ENCODE assay signal across 8 cellular contexts in the genomic region with DNA sequence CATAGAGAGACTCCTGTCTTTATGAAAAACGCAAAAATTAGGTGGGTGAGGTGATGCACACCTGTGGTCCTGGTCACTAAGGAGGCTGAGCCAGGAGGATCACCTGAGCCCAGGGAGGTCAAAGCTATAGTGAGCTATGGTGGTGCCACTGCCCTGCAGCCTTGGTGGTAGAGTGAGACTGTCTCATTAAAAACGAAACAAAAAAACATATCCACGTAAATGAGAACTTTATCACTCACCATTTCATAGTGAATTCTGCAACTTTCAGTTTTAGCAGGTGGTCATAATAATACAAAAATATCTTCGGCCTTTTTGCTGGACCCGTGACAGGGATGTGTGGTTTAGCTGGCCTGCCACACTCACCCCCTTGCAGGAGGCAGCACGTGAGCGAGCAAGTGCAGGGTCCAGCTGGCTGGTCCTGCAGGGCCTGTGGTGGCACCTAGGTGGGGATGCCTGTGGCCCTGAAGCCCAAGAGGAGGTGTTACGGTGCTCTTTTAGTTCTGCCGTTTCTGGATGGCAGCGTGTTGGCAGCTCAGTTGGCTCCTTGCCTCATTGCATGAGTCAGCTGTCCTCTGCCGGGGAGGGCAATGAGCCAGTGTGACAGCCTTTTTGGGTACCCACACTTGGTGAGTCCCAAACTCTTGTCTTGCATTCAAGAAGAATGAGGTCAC.
DNase-seq lines count a peak whose midpoint lies in the region; ATAC-seq and TF ChIP-seq lines count a peak whose summit lies in the region.

No MANE protein-coding gene starts in this region.

- H3K27ac ChIP-seq in MM.1S (ENCODE audit: low read length) (peak overlapping the region; percentile 63; the same call in 1 of the 2 replicates), sigmoid colon (peak overlapping the region in 2 of 4 donors; percentile 46 to 56)

- H3K9me3 ChIP-seq in MM.1S (replicated peaks; ENCODE audit: insufficient read depth, low read length), result no peaks in the 10 kb centered on the region
- no peaks in the 10 kb centered on the region for H3K9me3 ChIP-seq in sigmoid colon

- no peaks in the 10 kb centered on the region for H3K79me2 ChIP-seq in MM.1S (ENCODE audit: low read length)

- H3K4me3 ChIP-seq in MM.1S (ENCODE audit: low read length), result peak overlapping the region; percentile 54; the same call in 1 of the 2 replicates
- no peak overlapping the region for H3K4me3 ChIP-seq in sigmoid colon

- no peaks in the 10 kb centered on the region for H3K4me1 Mint-ChIP-seq in chondrocyte (ENCODE audit: low read depth)

- H3K9me2 ChIP-seq in MM.1S (replicated peaks; ENCODE audit: insufficient read depth, low read length), result no peaks in the 10 kb centered on the region

- intact Hi-C loops in sigmoid colon (cut with DNase I), result loop anchor here (10.0 kb wide), 1 partner anchor 148 kb away; no protein-coding TSS in a partner anchor

- no peaks in the 10 kb centered on the region for H3K36me3 Mint-ChIP-seq in chondrocyte (ENCODE audit: low read depth)

- DNase-seq in MM.1S (peak; percentile 51), sigmoid colon (peak; percentile 87), chondrocyte (ENCODE audit: low spot score) (no peak), NOMO-1 treated with DMSO at 0.1 percent for 48 hours (lab: John Stamatoyannopoulos, UW; ENCODE audit: unreplicated experiment) (no peak), NCI-H187 (lab: John Stamatoyannopoulos, UW) (no peak), SKM-1 treated with dmso at 0.1 percent for 144 hours (lab: John Stamatoyannopoulos, UW; ENCODE audit: unreplicated experiment) (no peak)

- H2AFZ ChIP-seq in MM.1S (ENCODE audit: low read length), result peak overlapping the region; percentile 69

- TF ChIP-seq CTCF in MM.1S (IDR thresholded peaks at IDR 0.05; ENCODE audit: low read length) (peak; percentile 12; the same call in 1 of the 2 replicates), sigmoid colon (IDR thresholded peaks at IDR 0.05) (no peak), chondrocyte (IDR thresholded peaks at IDR 0.05) (no peak)

- no peaks in the 10 kb centered on the region for H3K36me3 ChIP-seq in MM.1S (replicated peaks; ENCODE audit: insufficient read depth, low read length)
- H3K36me3 ChIP-seq in sigmoid colon, result no peaks in the 10 kb centered on the region

- H3F3A ChIP-seq in MM.1S (ENCODE audit: insufficient read depth, low read length), result 0 out of 2 replicates have a peak, but pooled peaks cover 5% of the 10 kb centered on the region

- WGBS in sigmoid colon, 2 donors, result 58 to 69% methylated on average over 11 of the region's 11 CpGs

- H3K27me3 Mint-ChIP-seq in chondrocyte (ENCODE audit: low read depth), result no peaks in the 10 kb centered on the region

- peak overlapping the region; percentile 18; the same call in 1 of the 2 replicates for H3K9ac ChIP-seq in MM.1S (ENCODE audit: low read length)

- H3K4me1 ChIP-seq in MM.1S (ENCODE audit: low read length), result no peaks in the 10 kb centered on the region
- peaks cover 0 to 15% (median 7%) of the 10 kb centered on the region in 4 donors for H3K4me1 ChIP-seq in sigmoid colon

- TF ChIP-seq POLR2A in sigmoid colon (IDR thresholded peaks at IDR 0.05), result no peak

- H4K20me1 ChIP-seq in MM.1S (ENCODE audit: insufficient read depth, low read length), result no peaks in the 10 kb centered on the region

- no peak for TF ChIP-seq EP300 in sigmoid colon (IDR thresholded peaks at IDR 0.05)

- no peaks in the 10 kb centered on the region for H3K27me3 ChIP-seq in MM.1S (replicated peaks; ENCODE audit: insufficient read depth, low read length)
- no peaks in the 10 kb centered on the region for H3K27me3 ChIP-seq in sigmoid colon

- H3K4me2 ChIP-seq in MM.1S (ENCODE audit: low read depth, low read length), result peak overlapping the region; percentile 70

- ATAC-seq in GM18909 (IDR thresholded peaks at IDR 0.05; ENCODE audit: poor library complexity, unreplicated experiment), result peak; percentile 60
- ATAC-seq in esophagus mucosa, result peak; percentile 31

- H3K9me3 Mint-ChIP-seq in chondrocyte (ENCODE audit: low read depth), result peaks cover 2% of the 10 kb centered on the region

- H3K4me3 Mint-ChIP-seq in chondrocyte (ENCODE audit: unreplicated experiment), result no peak overlapping the region

- H3K27ac Mint-ChIP-seq in chondrocyte (ENCODE audit: unreplicated experiment), result no peak overlapping the region

Comparison
In these comparisons a context has a peak if more than half of its experiments do, and no peak if none do; other contexts are left out.
1. DNase-seq: peak in MM.1S (single experiment) and sigmoid colon (single experiment); none in chondrocyte (single experiment), NOMO-1 treated with DMSO at 0.1 percent for 48 hours (single experiment), NCI-H187 (0 of 2) and SKM-1 treated with dmso at 0.1 percent for 144 hours (single experiment).